8 cellular contexts compared by ENCODE assay signal in the genomic region with DNA sequence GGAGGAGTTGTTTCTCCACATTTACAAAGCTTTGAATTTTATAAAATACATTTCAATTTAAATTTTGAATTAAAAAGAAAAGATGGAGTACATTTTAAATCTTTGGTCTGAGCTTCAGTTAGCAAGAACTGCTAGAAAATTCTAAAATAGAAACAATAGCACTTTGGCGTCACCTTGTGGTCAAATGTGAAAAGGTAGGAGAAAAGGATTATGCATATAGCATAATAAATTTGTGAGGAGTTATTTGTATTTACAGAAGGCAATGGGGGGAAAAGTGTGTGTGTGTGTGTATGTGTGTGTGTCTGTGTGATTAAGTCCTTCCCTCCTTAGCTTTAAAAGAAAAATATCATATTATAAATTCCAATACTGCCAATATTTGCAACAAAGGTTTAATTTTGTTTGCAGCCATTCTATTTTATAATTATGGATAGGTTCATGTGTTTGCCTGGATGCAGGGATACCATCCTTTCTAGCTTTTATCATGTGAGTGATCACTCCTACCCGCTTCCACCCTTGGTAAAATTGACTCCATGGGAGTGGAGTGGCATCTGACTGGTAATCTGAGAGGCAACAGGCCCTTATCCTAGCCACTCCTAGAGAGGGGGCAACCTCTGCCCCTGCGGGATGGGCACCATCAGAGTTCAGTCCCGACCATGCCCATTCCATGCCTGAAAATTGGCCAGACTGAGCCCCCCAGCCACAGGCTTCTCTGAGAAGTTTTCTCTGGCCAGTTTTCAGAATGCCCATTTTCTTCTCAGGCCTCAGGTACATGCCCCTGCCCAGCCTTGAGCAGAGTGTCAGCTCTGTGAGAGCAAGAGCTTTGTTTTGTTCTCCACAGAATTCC. TPM values are rescaled to one million over a fixed set of nuclear protein-coding genes. Genes with fewer than 3 reads are reported as not detected.
DNase-seq lines count a peak whose midpoint lies in the region; ATAC-seq, FAIRE-seq and TF ChIP-seq lines count a peak whose summit lies in the region.

No MANE protein-coding gene starts in this region.

- TF ChIP-seq CTCF in VCaP (conservative IDR thresholded peaks at IDR 0.05) (peak; percentile 96), progenitor cell of endocrine pancreas (IDR thresholded peaks at IDR 0.05; ENCODE audit: unreplicated experiment) (peak; percentile 96)

- DNase-seq in NCI-H510A treated with DMSO at 0.1 percent for 48 hours (lab: John Stamatoyannopoulos, UW) = peak; percentile 61
- DNase-seq in NCI-H510A (lab: John Stamatoyannopoulos, UW) = no peak
- peak; percentile 58 for DNase-seq in H4 (ENCODE audit: low spot score)
- DNase-seq in NCI-H1930 (lab: John Stamatoyannopoulos, UW) = peak; percentile 34 to 54
- DNase-seq in frontal cortex (ENCODE audit: low spot score in 2 of 2) = peak in 1 of 2 donors; percentile 25
- peak; percentile 27 for DNase-seq in progenitor cell of endocrine pancreas (ENCODE audit: low spot score, unreplicated experiment)

- H3K27ac ChIP-seq in VCaP = no peak overlapping the region

- ATAC-seq in GM21423 (IDR thresholded peaks at IDR 0.05; ENCODE audit: unreplicated experiment) = no peak

- FAIRE-seq in frontal cortex (lab: Jason Lieb, UNC) = peak; percentile 98

- H3K4me1 Mint-ChIP-seq in progenitor cell of endocrine pancreas (ENCODE audit: low read depth) = peaks cover 5% of the 10 kb centered on the region

- peak overlapping the region; percentile 81 for H3K27ac Mint-ChIP-seq in progenitor cell of endocrine pancreas

- no peaks in the 10 kb centered on the region for H3K27me3 Mint-ChIP-seq in progenitor cell of endocrine pancreas

- H3K4me3 Mint-ChIP-seq in progenitor cell of endocrine pancreas (ENCODE audit: low read depth) = no peak overlapping the region

- peaks cover 17% of the 10 kb centered on the region for H3K36me3 Mint-ChIP-seq in progenitor cell of endocrine pancreas (ENCODE audit: insufficient read depth)

- H3K9me3 Mint-ChIP-seq in progenitor cell of endocrine pancreas (ENCODE audit: low read depth) = peaks cover 4% of the 10 kb centered on the region

RNA-seq across cellular contexts. Expression of a gene that starts 13.6 kb away (rescaled TPM):
- total RNA-seq in H4 (2014; rRNA removed; shearing (Covaris generic)) = 25.1 and 28.5 TPM in 2 replicates
- total RNA-seq in frontal cortex = 17.1 TPM
- 138 and 154 TPM in 2 replicates for total RNA-seq in progenitor cell of endocrine pancreas

RNA-seq across cellular contexts. Expression of a gene that starts 20.4 kb away (rescaled TPM):
- total RNA-seq in H4 (2014; rRNA removed; shearing (Covaris generic)) = 41.6 and 63.4 TPM in 2 replicates
- total RNA-seq in frontal cortex (342 TPM), progenitor cell of endocrine pancreas (36.5 and 38.2 TPM in 2 replicates)
